30 cellular contexts compared by ENCODE assay signal in genomic region chr13:36359301-36359950, GRCh38. TPM values are rescaled to one million over a fixed set of nuclear protein-coding genes. Genes with fewer than 3 reads are reported as not detected.
"Had no signal": no experiment of that assay in that cellular context is flagged by ENCODE, and none has a peak within 500 bp of the region (broad histone marks: within the 10 kb centered on the region; RNA-seq: fewer than 3 reads in every experiment).

No MANE protein-coding gene starts in this region.

- H3K4me1 Mint-ChIP-seq: activated naive CD4-positive, alpha-beta T cell treated with anti-CD3 and anti-CD28 coated beads, Interleukin-2, amount 50 U/mL, for 24 hours; activated naive CD8-positive, alpha-beta T cell treated with anti-CD3 and anti-CD28 coated beads, Interleukin-2, amount 10 ng/mL, durations not matched to agents 7 days and 5 days had no signal

- ATAC-seq: body of pancreas, K562 had no signal

- H3K27ac ChIP-seq: body of pancreas, breast epithelium, PC-9, WERI-Rb-1 had no signal

- H3K4me3 ChIP-seq: body of pancreas, breast epithelium, K562, PC-9 had no signal

- FAIRE-seq: astrocyte, K562, RCC 7860 had no signal

- H3K36me3 Mint-ChIP-seq: activated naive CD4-positive, alpha-beta T cell treated with anti-CD3 and anti-CD28 coated beads, Interleukin-2, amount 50 U/mL, for 24 hours; activated naive CD8-positive, alpha-beta T cell treated with anti-CD3 and anti-CD28 coated beads, Interleukin-2, amount 10 ng/mL, durations not matched to agents 7 days and 5 days had no signal

- H3K9me3 Mint-ChIP-seq: activated CD4-positive, alpha-beta memory T cell treated with anti-CD3 and anti-CD28 coated beads, Interleukin-2, amount 10 ng/mL, durations not matched to agents 7 days and 5 days; activated naive CD4-positive, alpha-beta T cell treated with anti-CD3 and anti-CD28 coated beads, Interleukin-2, amount 50 U/mL, for 24 hours; activated naive CD8-positive, alpha-beta T cell treated with anti-CD3 and anti-CD28 coated beads, Interleukin-2, amount 10 ng/mL, durations not matched to agents 7 days and 5 days; activated T-cell treated with anti-CD3 and anti-CD28 coated beads, Interleukin-2, amount 50 U/mL, for 24 hours; activated T-helper 2 cell treated with anti-CD3 and anti-CD28 coated beads, Interferon-gamma antibody, Interleukin-2, Interleukin-4, amounts not matched to agents 10 μg/mL and 5 μg/mL and 100 μg/mL, durations not matched to agents 14 hours and 24 hours and 36 hours had no signal

- H3K9me3 ChIP-seq: body of pancreas, breast epithelium had no signal

- H3K4me2 ChIP-seq: PC-9 had no signal

- H3K27ac Mint-ChIP-seq: activated CD4-positive, alpha-beta memory T cell treated with anti-CD3 and anti-CD28 coated beads, Interleukin-2, amount 10 ng/mL, durations not matched to agents 7 days and 5 days; activated naive CD4-positive, alpha-beta T cell treated with anti-CD3 and anti-CD28 coated beads, Interleukin-2, amount 50 U/mL, for 24 hours; activated naive CD8-positive, alpha-beta T cell treated with anti-CD3 and anti-CD28 coated beads, Interleukin-2, amount 10 ng/mL, durations not matched to agents 7 days and 5 days; activated T-cell treated with anti-CD3 and anti-CD28 coated beads, Interleukin-2, amount 50 U/mL, for 24 hours; activated T-helper 2 cell treated with anti-CD3 and anti-CD28 coated beads, Interferon-gamma antibody, Interleukin-2, Interleukin-4, amounts not matched to agents 10 μg/mL and 5 μg/mL and 100 μg/mL, durations not matched to agents 14 hours and 24 hours and 36 hours had no signal

- DNase-seq: activated CD4-positive, alpha-beta memory T cell treated with anti-CD3 and anti-CD28 coated beads, Interleukin-2, amount 10 ng/mL, durations not matched to agents 7 days and 5 days; activated CD4-positive, alpha-beta T cell treated with anti-CD3 and anti-CD28 coated beads for 1 hour; activated CD4-positive, alpha-beta T cell treated with anti-CD3 and anti-CD28 coated beads for 48 hours; activated CD4-positive, CD25-positive, alpha-beta regulatory T cell; activated gamma-delta T cell; activated naive CD4-positive, alpha-beta T cell treated with Interleukin-2 at 50 U/mL for 16 hours; activated naive CD8-positive, alpha-beta T cell treated with anti-CD3 and anti-CD28 coated beads, Interleukin-2, amount 10 ng/mL, durations not matched to agents 7 days and 5 days; activated T-cell treated with anti-CD3 and anti-CD28 coated beads, Interleukin-2, amount 50 U/mL, for 24 hours; body of pancreas; NCI-H1092; NCI-H1436 treated with DMSO at 0.1 percent for 48 hours; NCI-H1694 treated with DMSO at 0.1 percent for 48 hours; NCI-H2029; NCI-H2107; NCI-H2171; NCI-H510A; NCI-H526; NCI-H748 treated with DMSO at 0.1 percent for 48 hours; NK-92 treated with Interleukin-12 subunit alpha and Interleukin-12 subunit beta, amount 100 ng/mL, for 24 hours; PC-9; Right ventricle myocardium superior; T1000; WERI-Rb-1 had no signal

- H2AFZ ChIP-seq: PC-9 had no signal

- H3K4me3 Mint-ChIP-seq: activated CD4-positive, alpha-beta memory T cell treated with anti-CD3 and anti-CD28 coated beads, Interleukin-2, amount 10 ng/mL, durations not matched to agents 7 days and 5 days; activated naive CD4-positive, alpha-beta T cell treated with anti-CD3 and anti-CD28 coated beads, Interleukin-2, amount 50 U/mL, for 24 hours; activated naive CD8-positive, alpha-beta T cell treated with anti-CD3 and anti-CD28 coated beads, Interleukin-2, amount 10 ng/mL, durations not matched to agents 7 days and 5 days; activated T-cell treated with anti-CD3 and anti-CD28 coated beads, Interleukin-2, amount 50 U/mL, for 24 hours had no signal

- H3K36me3 ChIP-seq: breast epithelium, WERI-Rb-1 had no signal

- H3K4me1 ChIP-seq: body of pancreas, breast epithelium had no signal

- H3K27me3 ChIP-seq: body of pancreas, breast epithelium had no signal

RNA-seq across cellular contexts. Expression of gene SPART, which starts 13.2 kb away (rescaled TPM):
- total RNA-seq: OCI-LY7 had no signal
